ENCODE assay signal across 1 cellular context in the genomic region with DNA sequence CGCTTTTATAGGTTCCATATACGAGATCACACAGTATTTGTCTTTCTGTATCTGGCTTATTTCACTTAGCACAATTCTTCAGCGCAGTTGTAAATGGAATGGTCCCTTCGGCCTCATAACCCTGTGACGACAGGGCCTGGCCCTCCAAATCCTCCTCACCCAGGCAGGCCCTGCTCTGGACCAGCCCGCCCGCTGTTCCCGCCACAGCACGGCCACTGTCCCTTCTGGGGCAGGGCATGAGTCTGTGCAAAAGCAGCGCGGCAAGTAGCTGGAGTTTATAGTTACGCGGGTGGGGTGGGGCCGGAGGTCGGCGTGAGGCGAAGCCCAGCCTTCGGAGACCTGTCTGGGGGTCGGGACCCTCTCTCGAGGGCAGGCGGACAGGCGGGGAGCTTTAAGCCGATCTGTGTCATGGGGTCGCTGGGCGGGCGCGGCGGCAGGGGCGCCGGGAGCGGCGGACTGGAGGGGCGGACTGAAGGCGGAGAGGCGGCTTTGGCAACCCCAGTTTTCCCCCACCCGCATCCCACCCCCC.
A peak's percentile ranks its signal among the peaks of the same experiment; 100 is the strongest.
TF ChIP-seq lines count a peak whose summit lies in the region.

No MANE protein-coding gene starts in this region.

TF ChIP-seq in HepG2, 621 proteins besides CTCF, POLR2A, EP300 and RAD21 (continued from another document and continues in another):
- TF ChIP-seq, protein P1, sequence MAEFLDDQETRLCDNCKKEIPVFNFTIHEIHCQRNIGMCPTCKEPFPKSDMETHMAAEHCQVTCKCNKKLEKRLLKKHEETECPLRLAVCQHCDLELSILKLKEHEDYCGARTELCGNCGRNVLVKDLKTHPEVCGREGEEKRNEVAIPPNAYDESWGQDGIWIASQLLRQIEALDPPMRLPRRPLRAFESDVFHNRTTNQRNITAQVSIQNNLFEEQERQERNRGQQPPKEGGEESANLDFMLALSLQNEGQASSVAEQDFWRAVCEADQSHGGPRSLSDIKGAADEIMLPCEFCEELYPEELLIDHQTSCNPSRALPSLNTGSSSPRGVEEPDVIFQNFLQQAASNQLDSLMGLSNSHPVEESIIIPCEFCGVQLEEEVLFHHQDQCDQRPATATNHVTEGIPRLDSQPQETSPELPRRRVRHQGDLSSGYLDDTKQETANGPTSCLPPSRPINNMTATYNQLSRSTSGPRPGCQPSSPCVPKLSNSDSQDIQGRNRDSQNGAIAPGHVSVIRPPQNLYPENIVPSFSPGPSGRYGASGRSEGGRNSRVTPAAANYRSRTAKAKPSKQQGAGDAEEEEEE (CRISPR knock-in tag; IDR thresholded peaks at IDR 0.05; ENCODE audit: borderline replicate concordance): no peak
- TF ChIP-seq SIN3A (IDR thresholded peaks at IDR 0.05; ENCODE audit: borderline replicate concordance, low read depth, low read length): no peak
- no peak for TF ChIP-seq ZNF567 (CRISPR knock-in tag; IDR thresholded peaks at IDR 0.05; ENCODE audit: borderline replicate concordance)
- TF ChIP-seq, protein P2, sequence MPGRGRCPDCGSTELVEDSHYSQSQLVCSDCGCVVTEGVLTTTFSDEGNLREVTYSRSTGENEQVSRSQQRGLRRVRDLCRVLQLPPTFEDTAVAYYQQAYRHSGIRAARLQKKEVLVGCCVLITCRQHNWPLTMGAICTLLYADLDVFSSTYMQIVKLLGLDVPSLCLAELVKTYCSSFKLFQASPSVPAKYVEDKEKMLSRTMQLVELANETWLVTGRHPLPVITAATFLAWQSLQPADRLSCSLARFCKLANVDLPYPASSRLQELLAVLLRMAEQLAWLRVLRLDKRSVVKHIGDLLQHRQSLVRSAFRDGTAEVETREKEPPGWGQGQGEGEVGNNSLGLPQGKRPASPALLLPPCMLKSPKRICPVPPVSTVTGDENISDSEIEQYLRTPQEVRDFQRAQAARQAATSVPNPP (CRISPR knock-in tag; IDR thresholded peaks at IDR 0.05): no peak
- TF ChIP-seq ZNF879 (CRISPR knock-in tag; IDR thresholded peaks at IDR 0.05): 0 out of 2 replicates have a peak, but pooled peaks have one; percentile 41
- TF ChIP-seq RXRA (CRISPR knock-in tag; IDR thresholded peaks at IDR 0.05): 0 out of 2 replicates have a peak, but pooled peaks have one; percentile 8
- TF ChIP-seq SMYD3 (CRISPR knock-in tag; IDR thresholded peaks at IDR 0.05): no peak
- TF ChIP-seq ZNF577 (CRISPR knock-in tag; IDR thresholded peaks at IDR 0.05; ENCODE audit: borderline replicate concordance, low read depth): no peak
- no peak for TF ChIP-seq RBM39 (IDR thresholded peaks at IDR 0.05; ENCODE audit: low read depth, low read length, poor library complexity, severe bottlenecking)
- TF ChIP-seq SMAD9 (CRISPR knock-in tag; IDR thresholded peaks at IDR 0.05): no peak
- no peak for TF ChIP-seq ZFP36 (IDR thresholded peaks at IDR 0.05; ENCODE audit: borderline replicate concordance, low read depth, low read length, partially characterized antibody)
- TF ChIP-seq, protein P3, sequence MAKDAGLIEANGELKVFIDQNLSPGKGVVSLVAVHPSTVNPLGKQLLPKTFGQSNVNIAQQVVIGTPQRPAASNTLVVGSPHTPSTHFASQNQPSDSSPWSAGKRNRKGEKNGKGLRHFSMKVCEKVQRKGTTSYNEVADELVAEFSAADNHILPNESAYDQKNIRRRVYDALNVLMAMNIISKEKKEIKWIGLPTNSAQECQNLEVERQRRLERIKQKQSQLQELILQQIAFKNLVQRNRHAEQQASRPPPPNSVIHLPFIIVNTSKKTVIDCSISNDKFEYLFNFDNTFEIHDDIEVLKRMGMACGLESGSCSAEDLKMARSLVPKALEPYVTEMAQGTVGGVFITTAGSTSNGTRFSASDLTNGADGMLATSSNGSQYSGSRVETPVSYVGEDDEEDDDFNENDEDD (CRISPR knock-in tag; IDR thresholded peaks at IDR 0.05; ENCODE audit: borderline replicate concordance): peak; percentile 84; the same call in 1 of the 2 replicates
- TF ChIP-seq ZNF460 (CRISPR knock-in tag; IDR thresholded peaks at IDR 0.05; ENCODE audit: borderline replicate concordance): no peak
- 0 out of 2 replicates have a peak, but pooled peaks have one; percentile 68 for TF ChIP-seq ZNF251 (CRISPR knock-in tag; IDR thresholded peaks at IDR 0.05)
- no peak for TF ChIP-seq ZNF382 (CRISPR knock-in tag; IDR thresholded peaks at IDR 0.05; ENCODE audit: borderline replicate concordance)
- TF ChIP-seq SAP130 (CRISPR knock-in tag; IDR thresholded peaks at IDR 0.05; ENCODE audit: low read depth): peak; percentile 50
- peak; percentile 47; the same call in 1 of the 2 replicates for TF ChIP-seq ZSCAN31 (CRISPR knock-in tag; IDR thresholded peaks at IDR 0.05; ENCODE audit: low read depth)
- no peak for TF ChIP-seq ZFP37 (CRISPR knock-in tag; IDR thresholded peaks at IDR 0.05; ENCODE audit: borderline replicate concordance)
- peak; percentile 89; the same call in 1 of the 2 replicates for TF ChIP-seq ZNF558 (CRISPR knock-in tag; IDR thresholded peaks at IDR 0.05; ENCODE audit: borderline replicate concordance)
- TF ChIP-seq NAIF1 (CRISPR knock-in tag; IDR thresholded peaks at IDR 0.05; ENCODE audit: borderline replicate concordance): no peak
- TF ChIP-seq, protein P4, sequence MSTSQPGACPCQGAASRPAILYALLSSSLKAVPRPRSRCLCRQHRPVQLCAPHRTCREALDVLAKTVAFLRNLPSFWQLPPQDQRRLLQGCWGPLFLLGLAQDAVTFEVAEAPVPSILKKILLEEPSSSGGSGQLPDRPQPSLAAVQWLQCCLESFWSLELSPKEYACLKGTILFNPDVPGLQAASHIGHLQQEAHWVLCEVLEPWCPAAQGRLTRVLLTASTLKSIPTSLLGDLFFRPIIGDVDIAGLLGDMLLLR (CRISPR knock-in tag; IDR thresholded peaks at IDR 0.05): no peak
- TF ChIP-seq, protein P5, sequence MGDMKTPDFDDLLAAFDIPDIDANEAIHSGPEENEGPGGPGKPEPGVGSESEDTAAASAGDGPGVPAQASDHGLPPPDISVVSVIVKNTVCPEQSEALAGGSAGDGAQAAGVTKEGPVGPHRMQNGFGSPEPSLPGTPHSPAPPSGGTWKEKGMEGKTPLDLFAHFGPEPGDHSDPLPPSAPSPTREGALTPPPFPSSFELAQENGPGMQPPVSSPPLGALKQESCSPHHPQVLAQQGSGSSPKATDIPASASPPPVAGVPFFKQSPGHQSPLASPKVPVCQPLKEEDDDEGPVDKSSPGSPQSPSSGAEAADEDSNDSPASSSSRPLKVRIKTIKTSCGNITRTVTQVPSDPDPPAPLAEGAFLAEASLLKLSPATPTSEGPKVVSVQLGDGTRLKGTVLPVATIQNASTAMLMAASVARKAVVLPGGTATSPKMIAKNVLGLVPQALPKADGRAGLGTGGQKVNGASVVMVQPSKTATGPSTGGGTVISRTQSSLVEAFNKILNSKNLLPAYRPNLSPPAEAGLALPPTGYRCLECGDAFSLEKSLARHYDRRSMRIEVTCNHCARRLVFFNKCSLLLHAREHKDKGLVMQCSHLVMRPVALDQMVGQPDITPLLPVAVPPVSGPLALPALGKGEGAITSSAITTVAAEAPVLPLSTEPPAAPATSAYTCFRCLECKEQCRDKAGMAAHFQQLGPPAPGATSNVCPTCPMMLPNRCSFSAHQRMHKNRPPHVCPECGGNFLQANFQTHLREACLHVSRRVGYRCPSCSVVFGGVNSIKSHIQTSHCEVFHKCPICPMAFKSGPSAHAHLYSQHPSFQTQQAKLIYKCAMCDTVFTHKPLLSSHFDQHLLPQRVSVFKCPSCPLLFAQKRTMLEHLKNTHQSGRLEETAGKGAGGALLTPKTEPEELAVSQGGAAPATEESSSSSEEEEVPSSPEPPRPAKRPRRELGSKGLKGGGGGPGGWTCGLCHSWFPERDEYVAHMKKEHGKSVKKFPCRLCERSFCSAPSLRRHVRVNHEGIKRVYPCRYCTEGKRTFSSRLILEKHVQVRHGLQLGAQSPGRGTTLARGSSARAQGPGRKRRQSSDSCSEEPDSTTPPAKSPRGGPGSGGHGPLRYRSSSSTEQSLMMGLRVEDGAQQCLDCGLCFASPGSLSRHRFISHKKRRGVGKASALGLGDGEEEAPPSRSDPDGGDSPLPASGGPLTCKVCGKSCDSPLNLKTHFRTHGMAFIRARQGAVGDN (CRISPR knock-in tag; IDR thresholded peaks at IDR 0.05): peak; percentile 88
- TF ChIP-seq, protein P6, sequence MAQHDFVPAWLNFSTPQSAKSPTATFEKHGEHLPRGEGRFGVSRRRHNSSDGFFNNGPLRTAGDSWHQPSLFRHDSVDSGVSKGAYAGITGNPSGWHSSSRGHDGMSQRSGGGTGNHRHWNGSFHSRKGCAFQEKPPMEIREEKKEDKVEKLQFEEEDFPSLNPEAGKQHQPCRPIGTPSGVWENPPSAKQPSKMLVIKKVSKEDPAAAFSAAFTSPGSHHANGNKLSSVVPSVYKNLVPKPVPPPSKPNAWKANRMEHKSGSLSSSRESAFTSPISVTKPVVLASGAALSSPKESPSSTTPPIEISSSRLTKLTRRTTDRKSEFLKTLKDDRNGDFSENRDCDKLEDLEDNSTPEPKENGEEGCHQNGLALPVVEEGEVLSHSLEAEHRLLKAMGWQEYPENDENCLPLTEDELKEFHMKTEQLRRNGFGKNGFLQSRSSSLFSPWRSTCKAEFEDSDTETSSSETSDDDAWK (CRISPR knock-in tag; IDR thresholded peaks at IDR 0.05): no peak
- 0 out of 2 replicates have a peak, but pooled peaks have one; percentile 4 for TF ChIP-seq TOPORS (CRISPR knock-in tag; IDR thresholded peaks at IDR 0.05)
- TF ChIP-seq, protein P7, sequence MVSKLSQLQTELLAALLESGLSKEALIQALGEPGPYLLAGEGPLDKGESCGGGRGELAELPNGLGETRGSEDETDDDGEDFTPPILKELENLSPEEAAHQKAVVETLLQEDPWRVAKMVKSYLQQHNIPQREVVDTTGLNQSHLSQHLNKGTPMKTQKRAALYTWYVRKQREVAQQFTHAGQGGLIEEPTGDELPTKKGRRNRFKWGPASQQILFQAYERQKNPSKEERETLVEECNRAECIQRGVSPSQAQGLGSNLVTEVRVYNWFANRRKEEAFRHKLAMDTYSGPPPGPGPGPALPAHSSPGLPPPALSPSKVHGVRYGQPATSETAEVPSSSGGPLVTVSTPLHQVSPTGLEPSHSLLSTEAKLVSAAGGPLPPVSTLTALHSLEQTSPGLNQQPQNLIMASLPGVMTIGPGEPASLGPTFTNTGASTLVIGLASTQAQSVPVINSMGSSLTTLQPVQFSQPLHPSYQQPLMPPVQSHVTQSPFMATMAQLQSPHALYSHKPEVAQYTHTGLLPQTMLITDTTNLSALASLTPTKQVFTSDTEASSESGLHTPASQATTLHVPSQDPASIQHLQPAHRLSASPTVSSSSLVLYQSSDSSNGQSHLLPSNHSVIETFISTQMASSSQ (IDR thresholded peaks at IDR 0.05; ENCODE audit: low read depth): no peak
- TF ChIP-seq, protein P7 (CRISPR knock-in tag; IDR thresholded peaks at IDR 0.05; ENCODE audit: borderline replicate concordance): 0 out of 2 replicates have a peak, but pooled peaks have one; percentile 22
- TF ChIP-seq, protein P8, sequence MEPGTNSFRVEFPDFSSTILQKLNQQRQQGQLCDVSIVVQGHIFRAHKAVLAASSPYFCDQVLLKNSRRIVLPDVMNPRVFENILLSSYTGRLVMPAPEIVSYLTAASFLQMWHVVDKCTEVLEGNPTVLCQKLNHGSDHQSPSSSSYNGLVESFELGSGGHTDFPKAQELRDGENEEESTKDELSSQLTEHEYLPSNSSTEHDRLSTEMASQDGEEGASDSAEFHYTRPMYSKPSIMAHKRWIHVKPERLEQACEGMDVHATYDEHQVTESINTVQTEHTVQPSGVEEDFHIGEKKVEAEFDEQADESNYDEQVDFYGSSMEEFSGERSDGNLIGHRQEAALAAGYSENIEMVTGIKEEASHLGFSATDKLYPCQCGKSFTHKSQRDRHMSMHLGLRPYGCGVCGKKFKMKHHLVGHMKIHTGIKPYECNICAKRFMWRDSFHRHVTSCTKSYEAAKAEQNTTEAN (CRISPR knock-in tag; conservative IDR thresholded peaks at IDR 0.05): no peak
- TF ChIP-seq ZKSCAN5 (CRISPR knock-in tag; IDR thresholded peaks at IDR 0.05): no peak
- TF ChIP-seq XBP1 (CRISPR knock-in tag; IDR thresholded peaks at IDR 0.05): no peak
- peak; percentile 58 for TF ChIP-seq PHF20 (CRISPR knock-in tag; IDR thresholded peaks at IDR 0.05)
- TF ChIP-seq FOXK1 (CRISPR knock-in tag; IDR thresholded peaks at IDR 0.05; ENCODE audit: borderline replicate concordance, low read depth): no peak
- TF ChIP-seq, protein P9, sequence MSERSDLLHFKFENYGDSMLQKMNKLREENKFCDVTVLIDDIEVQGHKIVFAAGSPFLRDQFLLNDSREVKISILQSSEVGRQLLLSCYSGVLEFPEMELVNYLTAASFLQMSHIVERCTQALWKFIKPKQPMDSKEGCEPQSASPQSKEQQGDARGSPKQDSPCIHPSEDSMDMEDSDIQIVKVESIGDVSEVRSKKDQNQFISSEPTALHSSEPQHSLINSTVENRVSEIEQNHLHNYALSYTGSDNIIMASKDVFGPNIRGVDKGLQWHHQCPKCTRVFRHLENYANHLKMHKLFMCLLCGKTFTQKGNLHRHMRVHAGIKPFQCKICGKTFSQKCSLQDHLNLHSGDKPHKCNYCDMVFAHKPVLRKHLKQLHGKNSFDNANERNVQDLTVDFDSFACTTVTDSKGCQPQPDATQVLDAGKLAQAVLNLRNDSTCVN (CRISPR knock-in tag; IDR thresholded peaks at IDR 0.05; ENCODE audit: borderline replicate concordance): 0 out of 2 replicates have a peak, but pooled peaks have one; percentile 24
- peak; percentile 51; the same call in 1 of the 2 replicates for TF ChIP-seq ZNF556 (CRISPR knock-in tag; IDR thresholded peaks at IDR 0.05; ENCODE audit: borderline replicate concordance)
- no peak for TF ChIP-seq YY1 (IDR thresholded peaks at IDR 0.05; ENCODE audit: insufficient read depth, insufficient replicate concordance, low read depth, low read length)
- TF ChIP-seq ZNF383 (CRISPR knock-in tag; IDR thresholded peaks at IDR 0.05; ENCODE audit: borderline replicate concordance): no peak
- TF ChIP-seq, protein P10, sequence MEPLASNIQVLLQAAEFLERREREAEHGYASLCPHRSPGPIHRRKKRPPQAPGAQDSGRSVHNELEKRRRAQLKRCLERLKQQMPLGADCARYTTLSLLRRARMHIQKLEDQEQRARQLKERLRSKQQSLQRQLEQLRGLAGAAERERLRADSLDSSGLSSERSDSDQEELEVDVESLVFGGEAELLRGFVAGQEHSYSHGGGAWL (CRISPR knock-in tag; IDR thresholded peaks at IDR 0.05): 0 out of 2 replicates have a peak, but pooled peaks have one; percentile 6
- no peak for TF ChIP-seq SETDB1 (CRISPR knock-in tag; IDR thresholded peaks at IDR 0.05; ENCODE audit: borderline replicate concordance)
- TF ChIP-seq, protein P11, sequence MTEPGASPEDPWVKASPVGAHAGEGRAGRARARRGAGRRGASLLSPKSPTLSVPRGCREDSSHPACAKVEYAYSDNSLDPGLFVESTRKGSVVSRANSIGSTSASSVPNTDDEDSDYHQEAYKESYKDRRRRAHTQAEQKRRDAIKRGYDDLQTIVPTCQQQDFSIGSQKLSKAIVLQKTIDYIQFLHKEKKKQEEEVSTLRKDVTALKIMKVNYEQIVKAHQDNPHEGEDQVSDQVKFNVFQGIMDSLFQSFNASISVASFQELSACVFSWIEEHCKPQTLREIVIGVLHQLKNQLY (CRISPR knock-in tag; IDR thresholded peaks at IDR 0.05): no peak
- TF ChIP-seq ZFAT (CRISPR knock-in tag; conservative IDR thresholded peaks at IDR 0.05): no peak
- no peak for TF ChIP-seq TGIF2 (CRISPR knock-in tag; IDR thresholded peaks at IDR 0.05)
